Comparison of ENCODE assay signal across 24 cellular contexts in the genomic region with DNA sequence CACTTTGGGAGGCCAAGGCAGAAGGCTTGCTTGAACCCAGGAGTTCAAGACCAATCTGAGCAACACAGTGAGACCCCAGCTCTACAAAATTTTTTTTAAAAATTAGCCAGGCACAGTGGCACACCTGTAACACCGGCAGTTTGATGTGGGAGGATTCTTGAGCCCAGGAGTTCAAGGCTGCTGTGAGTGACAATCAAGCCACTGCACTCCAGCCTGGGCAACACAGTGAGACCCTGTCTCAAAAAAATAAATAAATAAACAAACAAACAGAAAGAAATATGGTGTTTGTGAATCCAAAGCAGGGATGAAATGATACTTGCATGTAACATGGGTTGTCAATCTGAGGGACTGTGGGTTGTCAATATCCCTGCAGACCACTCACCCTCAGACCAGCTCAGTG.
"Had no signal": no experiment of that assay in that cellular context is flagged by ENCODE, and none has a peak within 500 bp of the region (broad histone marks: within the 10 kb centered on the region; RNA-seq: fewer than 3 reads in every experiment).

No MANE protein-coding gene starts in this region.

- H3K4me3 Mint-ChIP-seq: activated B cell treated with CpG ODN at 0.5 μM for 24 hours; activated CD4-positive, alpha-beta memory T cell treated with anti-CD3 and anti-CD28 coated beads, Interleukin-2, amount 10 ng/mL, durations not matched to agents 7 days and 5 days; activated naive CD4-positive, alpha-beta T cell treated with anti-CD3 and anti-CD28 coated beads, Interleukin-2, amount 50 U/mL, for 24 hours; activated T-cell treated with anti-CD3 and anti-CD28 coated beads, Interleukin-2, amount 50 U/mL, for 72 hours; T-helper 17 cell had no signal

- H3K27ac ChIP-seq: brain microvascular endothelial cell, cardiac muscle cell had no signal

- H3K36me3 ChIP-seq: cardiac muscle cell had no signal

- H3K27ac Mint-ChIP-seq: activated B cell treated with CpG ODN at 0.5 μM for 24 hours; activated CD4-positive, alpha-beta memory T cell treated with anti-CD3 and anti-CD28 coated beads, Interleukin-2, amount 10 ng/mL, durations not matched to agents 7 days and 5 days; activated naive CD4-positive, alpha-beta T cell treated with anti-CD3 and anti-CD28 coated beads, Interleukin-2, amount 50 U/mL, for 24 hours; T-helper 17 cell had no signal

- H3K27me3 ChIP-seq: brain microvascular endothelial cell, cardiac muscle cell had no signal

- ATAC-seq: activated T-cell treated with anti-CD3 and anti-CD28 coated beads, Interleukin-2, amount 50 U/mL, for 72 hours; Panc1; T-helper 17 cell had no signal

- DNase-seq: activated B cell treated with CpG ODN at 0.5 μM for 24 hours; activated CD4-positive, alpha-beta memory T cell treated with anti-CD3 and anti-CD28 coated beads, Interleukin-2, amount 10 ng/mL, durations not matched to agents 7 days and 5 days; activated CD4-positive, alpha-beta T cell treated with anti-CD3 and anti-CD28 coated beads for 1 hour; activated CD4-positive, alpha-beta T cell treated with anti-CD3 and anti-CD28 coated beads, Interleukin-2, amount 50 U/mL, for 1 hour; activated naive CD4-positive, alpha-beta T cell; activated T-cell treated with anti-CD3 and anti-CD28 coated beads, Interleukin-2, amount 50 U/mL, for 72 hours; brain microvascular endothelial cell; KG1; NCI-H1092; NCI-H1417; NCI-H2029; NCI-H2107; NCI-H345; NCI-H510A; NCI-H526 treated with DMSO at 0.1 percent for 48 hours; NCI-H82; NK-92 treated with Interleukin-12 subunit alpha and Interleukin-12 subunit beta, amount 100 ng/mL, for 24 hours; OCI-M1; SHP77 treated with DMSO at 0.1 percent for 48 hours; T-helper 17 cell; T-helper 9 cell had no signal

- H3K9me3 Mint-ChIP-seq: activated B cell treated with CpG ODN at 0.5 μM for 24 hours; activated CD4-positive, alpha-beta memory T cell treated with anti-CD3 and anti-CD28 coated beads, Interleukin-2, amount 10 ng/mL, durations not matched to agents 7 days and 5 days; activated naive CD4-positive, alpha-beta T cell treated with anti-CD3 and anti-CD28 coated beads, Interleukin-2, amount 50 U/mL, for 24 hours; activated T-cell treated with anti-CD3 and anti-CD28 coated beads, Interleukin-2, amount 50 U/mL, for 72 hours had no signal

- H3K4me3 ChIP-seq: cardiac muscle cell had no signal

- H3K27me3 Mint-ChIP-seq: activated B cell treated with CpG ODN at 0.5 μM for 24 hours; activated CD4-positive, alpha-beta memory T cell treated with anti-CD3 and anti-CD28 coated beads, Interleukin-2, amount 10 ng/mL, durations not matched to agents 7 days and 5 days; activated naive CD4-positive, alpha-beta T cell treated with anti-CD3 and anti-CD28 coated beads, Interleukin-2, amount 50 U/mL, for 24 hours; T-helper 17 cell had no signal
